Comparison of ENCODE assay signal across 8 cellular contexts in the genomic region with DNA sequence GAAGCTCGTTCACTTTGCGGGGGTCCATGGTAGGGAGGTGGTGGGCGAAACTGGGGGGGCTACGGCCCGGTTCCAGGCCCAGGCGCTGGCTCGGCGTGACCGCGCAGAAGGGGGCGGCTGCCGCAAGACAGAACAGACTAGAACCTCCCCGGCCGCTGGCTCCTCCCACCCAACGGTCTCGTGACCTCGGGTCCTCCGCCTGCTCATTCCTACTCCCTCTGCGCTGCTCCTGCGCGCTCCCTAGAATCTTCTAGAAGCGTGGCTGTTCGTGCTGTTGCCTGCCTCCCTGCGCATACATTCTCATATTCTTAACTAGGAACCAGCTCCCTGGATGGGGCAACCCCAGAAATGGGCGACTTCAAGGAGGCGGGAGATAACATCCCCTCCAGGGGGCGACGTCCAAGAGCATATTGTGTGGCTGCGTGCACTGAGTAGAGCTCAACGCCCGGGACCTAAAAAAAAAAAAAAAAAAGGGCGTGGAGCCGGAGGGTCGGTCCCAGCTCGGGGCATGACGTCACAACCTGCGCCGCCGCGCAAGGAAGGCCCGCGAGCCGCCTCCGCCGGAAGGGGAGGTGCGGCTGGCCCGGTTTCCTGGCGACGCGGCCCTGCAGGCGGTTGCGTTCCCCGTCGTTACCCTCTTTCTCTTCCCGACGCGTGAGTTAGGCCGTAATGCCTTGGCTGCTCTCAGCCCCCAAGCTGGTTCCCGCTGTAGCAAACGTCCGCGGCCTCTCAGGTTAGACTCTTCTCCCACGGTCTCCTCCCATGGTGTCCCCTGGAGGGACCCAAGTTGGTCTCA. TPM values are rescaled to one million over a fixed set of nuclear protein-coding genes. Genes with fewer than 3 reads are reported as not detected.
DNase-seq lines count a peak whose midpoint lies in the region; ATAC-seq and TF ChIP-seq lines count a peak whose summit lies in the region.

A gene (minus strand): TSS at position 127 of the 796 bp plus-strand sequence. CDS start 99 bp downstream, at position 28.
A gene (plus strand): TSS at position 636 of the 796 bp plus-strand sequence. CDS start 34 bp downstream, at position 670.

- H3K9me3 ChIP-seq in ovary (no peaks in the 10 kb centered on the region), thyroid gland (no peaks in the 10 kb centered on the region)

- H3K27ac ChIP-seq in ovary (peak within 1 kb of the TSS; percentile 98), thyroid gland (peak within 1 kb of the TSS; percentile 99 to 100 (median 99))

- H3K4me3 ChIP-seq in ovary (peak within 1 kb of the TSS; percentile 99), thyroid gland (replicated peaks in 1 of 3) (peak within 1 kb of the TSS; percentile 77 to 97 (median 78))

- intact Hi-C loops in Right ventricle myocardium inferior (cut with DNase I): loop anchor here (5.0 kb wide), 1 partner anchor 39 kb away; a partner anchor contains a TSS
- intact Hi-C loops in ovary (cut with DNase I): no loop called here
- intact Hi-C loops in thyroid gland (cut with DNase I): no loop called here

- peak; percentile 12 for TF ChIP-seq CTCF in GM12873 (IDR thresholded peaks at IDR 0.05; ENCODE audit: insufficient read depth, low read depth, low read length, missing control alignments)
- TF ChIP-seq CTCF in ovary (IDR thresholded peaks at IDR 0.05): peak in 2 of 3 donors; percentile 25 to 38
- peak in 2 of 6 experiments; percentile 10 to 21 for TF ChIP-seq CTCF in thyroid gland (IDR thresholded peaks at IDR 0.05)

- ATAC-seq in HG02759 (IDR thresholded peaks at IDR 0.05; ENCODE audit: unreplicated experiment): peak; percentile 91
- peak; percentile 99 for ATAC-seq in Right ventricle myocardium inferior

- no peaks in the 10 kb centered on the region for H3K27me3 ChIP-seq in ovary
- H3K27me3 ChIP-seq in thyroid gland: no peaks in the 10 kb centered on the region

- no peak for TF ChIP-seq EP300 in ovary (IDR thresholded peaks at IDR 0.05)

- peak; percentile 75 for TF ChIP-seq POLR2A in ovary (IDR thresholded peaks at IDR 0.05)
- peak in 1 of 2 donors; percentile 82 for TF ChIP-seq POLR2A in thyroid gland (IDR thresholded peaks at IDR 0.05)

- H3K4me1 ChIP-seq in ovary (ENCODE audit: insufficient read depth) (peaks cover 4% of the 10 kb centered on the region), thyroid gland (peaks cover 40% of the 10 kb centered on the region in 2 donors)

- DNase-seq in NCI-H1417 (lab: John Stamatoyannopoulos, UW): peak; percentile 85 to 98 (median 93)
- DNase-seq in SW 1271 (lab: John Stamatoyannopoulos, UW): peak; percentile 86 to 95
- DNase-seq in activated naive CD8-positive, alpha-beta T cell treated with anti-CD3 and anti-CD28 coated beads, Interleukin-2, amount 50 U/mL, for 16 hours (ENCODE audit: low read depth, low spot score): peak; percentile 94
- peak; percentile 99 for DNase-seq in Right ventricle myocardium inferior (ENCODE audit: missing footprints)
- peak; percentile 98 to 99 (median 98) for DNase-seq in ovary
- peak; percentile 99 for DNase-seq in thyroid gland

- 0 to 1% (median 1%) methylated on average over 62 to 63 of the region's 63 CpGs for WGBS in ovary, 3 donors
- 0 to 1% methylated on average over 51 to 52 of the region's 63 CpGs for WGBS in thyroid gland, 2 donors

- H3K36me3 ChIP-seq in ovary: no peaks in the 10 kb centered on the region
- H3K36me3 ChIP-seq in thyroid gland: no peaks in the 10 kb centered on the region

RNA-seq across cellular contexts. Expression of the first gene that starts in this region (rescaled TPM):
- 197 TPM for total RNA-seq in Right ventricle myocardium inferior
- 100 to 1,000 TPM; 243 to 935 (median 602) TPM for total RNA-seq in ovary
- polyA plus RNA-seq in ovary: 1,000 to 10,000 TPM in 1 of 2 donors, 100 to 1,000 TPM in 1; 650 to 1,503 TPM
- total RNA-seq in thyroid gland: 100 to 1,000 TPM; 161 to 206 (median 202) TPM

RNA-seq across cellular contexts. Expression of the second gene that starts in this region (rescaled TPM):
- 23.7 TPM for total RNA-seq in Right ventricle myocardium inferior
- 10 to 100 TPM; 12.4 to 28.8 (median 21.3) TPM for total RNA-seq in ovary
- 10 to 100 TPM in 1 of 2 donors, 1 to 10 TPM in 1; 7.4 to 12.9 TPM for polyA plus RNA-seq in ovary
- total RNA-seq in thyroid gland: 10 to 100 TPM; 18.1 to 21.6 (median 19.3) TPM

Comparison
In these comparisons a context has a peak if more than half of its experiments do, and no peak if none do; other contexts are left out.
1. Peak in every context shown above with its lines: DNase-seq, ATAC-seq, H3K4me3 ChIP-seq and H3K27ac ChIP-seq.